In the genomic region with DNA sequence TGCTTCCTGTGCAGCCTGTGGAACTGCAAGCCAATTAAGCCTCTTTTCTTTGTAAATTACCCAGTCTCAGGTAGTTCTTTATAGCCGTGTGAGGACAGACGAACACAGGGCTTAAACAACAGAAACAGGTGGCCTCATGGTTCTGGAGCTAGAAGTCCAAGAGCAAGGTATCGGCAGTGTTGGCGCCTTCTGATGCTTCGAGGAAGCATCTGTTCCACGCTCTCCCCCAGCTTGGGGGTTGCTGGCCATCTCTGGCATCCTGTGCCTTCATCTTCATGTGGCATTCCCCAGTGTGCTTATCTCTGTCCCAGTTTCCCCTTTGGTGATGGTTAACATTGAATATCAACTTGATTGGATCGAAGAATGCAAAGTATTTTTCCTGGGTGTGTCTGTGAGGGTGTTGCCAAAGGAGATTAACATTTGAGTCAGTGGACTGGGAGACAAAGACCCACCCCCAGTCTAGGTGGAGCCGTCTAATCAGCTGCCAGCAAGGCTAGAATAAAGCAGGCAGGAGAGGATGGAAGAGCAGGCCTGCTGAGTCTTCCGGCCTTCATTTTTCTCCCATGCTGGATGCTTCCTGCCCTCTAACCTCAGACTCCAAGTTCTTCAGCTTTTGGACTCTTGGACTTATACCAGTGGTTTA, we compare ENCODE assay signal across 20 cellular contexts.
"Had no signal": no experiment of that assay in that cellular context is flagged by ENCODE, and none has a peak within 500 bp of the region (broad histone marks: within the 10 kb centered on the region; RNA-seq: fewer than 3 reads in every experiment).

No MANE protein-coding gene starts in this region.

- H3K4me3 ChIP-seq: adrenal gland, MG63 had no signal

- H3K27ac Mint-ChIP-seq: activated CD8-positive, alpha-beta T cell treated with anti-CD3 and anti-CD28 coated beads for 36 hours; activated naive CD8-positive, alpha-beta T cell treated with anti-CD3 and anti-CD28 coated beads, Interleukin-2, amount 10 ng/mL, durations not matched to agents 7 days and 5 days; T-helper 1 cell treated with Interleukin-12 subunit alpha and Interleukin-12 subunit beta and Interleukin-4 antibody, amounts not matched to agents 30 μg/mL and 1 μg/mL, for 36 hours had no signal

- H3K36me3 Mint-ChIP-seq: activated naive CD8-positive, alpha-beta T cell treated with anti-CD3 and anti-CD28 coated beads, Interleukin-2, amount 10 ng/mL, durations not matched to agents 7 days and 5 days had no signal

- H3K27me3 ChIP-seq: adrenal gland, MG63 had no signal

- H3K36me3 ChIP-seq: adrenal gland, MG63 had no signal

- H3K27me3 Mint-ChIP-seq: activated CD8-positive, alpha-beta T cell treated with anti-CD3 and anti-CD28 coated beads for 36 hours had no signal

- H3K4me3 Mint-ChIP-seq: activated CD8-positive, alpha-beta T cell treated with anti-CD3 and anti-CD28 coated beads for 36 hours; activated naive CD8-positive, alpha-beta T cell treated with anti-CD3 and anti-CD28 coated beads, Interleukin-2, amount 10 ng/mL, durations not matched to agents 7 days and 5 days; T-helper 1 cell treated with Interleukin-12 subunit alpha and Interleukin-12 subunit beta and Interleukin-4 antibody, amounts not matched to agents 30 μg/mL and 1 μg/mL, for 36 hours had no signal

- H3K9me3 Mint-ChIP-seq: activated CD8-positive, alpha-beta T cell treated with anti-CD3 and anti-CD28 coated beads for 36 hours; activated naive CD8-positive, alpha-beta T cell treated with anti-CD3 and anti-CD28 coated beads, Interleukin-2, amount 10 ng/mL, durations not matched to agents 7 days and 5 days; T-helper 1 cell treated with Interleukin-12 subunit alpha and Interleukin-12 subunit beta and Interleukin-4 antibody, amounts not matched to agents 30 μg/mL and 1 μg/mL, for 36 hours had no signal

- DNase-seq: activated CD4-positive, alpha-beta T cell treated with anti-CD3 and anti-CD28 coated beads for 4 hours; activated CD8-positive, alpha-beta T cell treated with anti-CD3 and anti-CD28 coated beads for 36 hours; activated naive CD4-positive, alpha-beta T cell treated with anti-CD3 and anti-CD28 coated beads, Interleukin-2, amount 50 U/mL, for 16 hours; activated naive CD8-positive, alpha-beta T cell treated with anti-CD3 and anti-CD28 coated beads, Interleukin-2, amount 10 ng/mL, durations not matched to agents 7 days and 5 days; activated T-cell treated with anti-CD3 and anti-CD28 coated beads, Interleukin-2, amount 50 U/mL, for 1 hour; adrenal gland; anterior cingulate cortex; cerebellar nuclear complex; MG63; MV-4-11; NCI-H1105; NCI-H1436; NCI-H187; NCI-H2081; NCI-H446; NCI-H524; NCI-H748 treated with DMSO at 0.1 percent for 48 hours; OCI-M1; SHP77 treated with DMSO at 0.1 percent for 48 hours had no signal

- H3K9me3 ChIP-seq: adrenal gland, MG63 had no signal

- H3K27ac ChIP-seq: adrenal gland had no signal
